11 cellular contexts compared by ENCODE assay signal in genomic region chr15:70281811-70282307, GRCh38.
DNase-seq lines count a peak whose midpoint lies in the region; ATAC-seq and TF ChIP-seq lines count a peak whose summit lies in the region.
"Had no signal": no experiment of that assay in that cellular context is flagged by ENCODE, and none has a peak within 500 bp of the region (broad histone marks: within the 10 kb centered on the region; RNA-seq: fewer than 3 reads in every experiment).

No MANE protein-coding gene starts in this region.

- H3K4me3 ChIP-seq in lung: no peak overlapping the region
- H3K4me3 ChIP-seq: SJCRH30 had no signal

- peak; percentile 77 for DNase-seq in ELR (ENCODE audit: low read depth)
- DNase-seq in HFFc6: peak; percentile 65
- DNase-seq in activated T-cell treated with anti-CD3 and anti-CD28 coated beads, Interleukin-2, amount 50 U/mL, for 72 hours: peak; percentile 37 to 57
- DNase-seq in lung (ENCODE audit: low spot score): no peak
- DNase-seq in NCI-H446 treated with DMSO at 0.1 percent for 48 hours (lab: John Stamatoyannopoulos, UW): no peak
- DNase-seq in DMS 273 (lab: John Stamatoyannopoulos, UW; ENCODE audit: unreplicated experiment): no peak
- DNase-seq: effector memory CD8-positive, alpha-beta T cell; H9; SJCRH30 had no signal

- H3K36me3 Mint-ChIP-seq in HFFc6 (ENCODE audit: low read depth): no peaks in the 10 kb centered on the region
- no peaks in the 10 kb centered on the region for H3K36me3 Mint-ChIP-seq in activated T-cell treated with anti-CD3 and anti-CD28 coated beads, Interleukin-2, amount 50 U/mL, for 72 hours (ENCODE audit: insufficient read depth in 2 of 2)

- peak overlapping the region; percentile 25; the same call in 1 of the 2 replicates for H3K27ac Mint-ChIP-seq in HFFc6
- H3K27ac Mint-ChIP-seq in activated T-cell treated with anti-CD3 and anti-CD28 coated beads, Interleukin-2, amount 50 U/mL, for 72 hours: no peak overlapping the region
- H3K27ac Mint-ChIP-seq: effector memory CD8-positive, alpha-beta T cell; H9 had no signal

- TF ChIP-seq CTCF in HFFc6 (IDR thresholded peaks at IDR 0.05) (no peak), lung (IDR thresholded peaks at IDR 0.05; ENCODE audit: control extremely low read depth, extremely low read depth) (no peak)

- WGBS in lung, 2 donors: 74 to 85% methylated on average over 4 of the region's 4 CpGs

- H3K9me3 Mint-ChIP-seq in HFFc6: no peaks in the 10 kb centered on the region
- no peaks in the 10 kb centered on the region for H3K9me3 Mint-ChIP-seq in activated T-cell treated with anti-CD3 and anti-CD28 coated beads, Interleukin-2, amount 50 U/mL, for 72 hours
- H3K9me3 Mint-ChIP-seq: effector memory CD8-positive, alpha-beta T cell; H9 had no signal

- no peak overlapping the region for H3K4me3 Mint-ChIP-seq in HFFc6
- H3K4me3 Mint-ChIP-seq in activated T-cell treated with anti-CD3 and anti-CD28 coated beads, Interleukin-2, amount 50 U/mL, for 72 hours: no peak overlapping the region
- H3K4me3 Mint-ChIP-seq: effector memory CD8-positive, alpha-beta T cell; H9 had no signal

- H3K9me3 ChIP-seq in lung (ENCODE audit: control insufficient read depth in 2 of 2, insufficient read depth in 1 of 2, low read length in 1 of 2): no peaks in the 10 kb centered on the region
- H3K9me3 ChIP-seq: SJCRH30 had no signal

- H3K27ac ChIP-seq in lung (ENCODE audit: low read depth in 1 of 2, low read length in 1 of 2): no peak overlapping the region
- H3K27ac ChIP-seq: SJCRH30 had no signal

- H3K27me3 Mint-ChIP-seq in HFFc6 (ENCODE audit: insufficient read depth): peaks cover 12% of the 10 kb centered on the region
- H3K27me3 Mint-ChIP-seq in activated T-cell treated with anti-CD3 and anti-CD28 coated beads, Interleukin-2, amount 50 U/mL, for 72 hours (ENCODE audit: low read depth): peaks cover 13% of the 10 kb centered on the region

- no peaks in the 10 kb centered on the region for H3K27me3 ChIP-seq in lung (ENCODE audit: control insufficient read depth, insufficient read depth)
- H3K27me3 ChIP-seq: SJCRH30 had no signal

- peaks cover 18% of the 10 kb centered on the region for H3K4me1 Mint-ChIP-seq in HFFc6 (ENCODE audit: low read depth)
- H3K4me1 Mint-ChIP-seq in activated T-cell treated with anti-CD3 and anti-CD28 coated beads, Interleukin-2, amount 50 U/mL, for 72 hours (ENCODE audit: low read depth): peaks cover 18% of the 10 kb centered on the region

- H3K4me1 ChIP-seq in lung (ENCODE audit: control insufficient read depth in 2 of 2, insufficient read depth in 2 of 2, low read length in 2 of 2): peaks cover 0 to 1% of the 10 kb centered on the region in 2 donors
- H3K4me1 ChIP-seq: SJCRH30 had no signal

- ATAC-seq in activated T-cell treated with anti-CD3 and anti-CD28 coated beads, Interleukin-2, amount 50 U/mL, for 72 hours (replicated peaks in 1 of 2): peak; percentile 98
- ATAC-seq in lung (ENCODE audit: insufficient read depth, low FRiP score) (peak; percentile 40), HG02938 (IDR thresholded peaks at IDR 0.05; ENCODE audit: unreplicated experiment) (no peak), GM19351 (IDR thresholded peaks at IDR 0.05; ENCODE audit: unreplicated experiment) (no peak)
- ATAC-seq: effector memory CD8-positive, alpha-beta T cell had no signal

- no peaks in the 10 kb centered on the region for H3K36me3 ChIP-seq in lung (ENCODE audit: control insufficient read depth in 2 of 2, insufficient read depth in 2 of 2, low read length in 2 of 2)
- H3K36me3 ChIP-seq: SJCRH30 had no signal

Comparison
In these comparisons a context has a peak if more than half of its experiments do, and no peak if none do; other contexts are left out.
1. DNase-seq: peak in ELR (single experiment), HFFc6 (single experiment) and activated T-cell treated with anti-CD3 and anti-CD28 coated beads, Interleukin-2, amount 50 U/mL, for 72 hours (2 of 2); none in lung (single experiment), NCI-H446 treated with DMSO at 0.1 percent for 48 hours (single experiment) and DMS 273 (single experiment).
2. ATAC-seq: peak in activated T-cell treated with anti-CD3 and anti-CD28 coated beads, Interleukin-2, amount 50 U/mL, for 72 hours (2 of 2) and lung (single experiment); none in HG02938 (single experiment) and GM19351 (single experiment).